1 cellular context compared by ENCODE assay signal in the genomic region with DNA sequence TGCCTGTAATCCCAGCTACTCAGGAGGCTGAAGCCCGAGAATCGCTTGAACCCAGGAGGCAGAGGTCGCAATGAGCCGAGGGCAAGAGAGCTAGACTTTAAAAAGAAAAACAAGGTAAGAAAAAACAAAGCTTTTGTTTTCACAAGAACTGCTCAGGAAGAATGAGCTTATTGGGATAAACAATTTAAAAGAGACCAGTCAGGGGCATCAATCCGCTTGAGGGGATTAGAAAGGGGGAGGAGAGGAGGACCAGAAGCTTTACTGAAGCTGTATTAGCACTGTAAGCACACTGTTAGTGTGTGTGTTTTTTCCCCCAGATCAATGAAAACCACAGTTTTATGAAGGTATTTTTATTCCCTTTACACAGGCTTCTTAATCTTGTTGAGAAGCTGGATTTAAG.
TF ChIP-seq lines count a peak whose summit lies in the region.

No MANE protein-coding gene starts in this region.

TF ChIP-seq in endothelial cell of umbilical vein, 7 proteins besides CTCF, POLR2A, EP300 and RAD21:
- TF ChIP-seq MYC (IDR thresholded peaks at IDR 0.05; ENCODE audit: low read depth, low read length) (no peak), JUN (IDR thresholded peaks at IDR 0.05; ENCODE audit: borderline replicate concordance, insufficient read depth, insufficient read length, low read depth) (no peak), POLR2AphosphoS5 (IDR thresholded peaks at IDR 0.05; ENCODE audit: insufficient read depth, low read depth, low read length) (no peak), EZH2 (IDR thresholded peaks at IDR 0.05; ENCODE audit: borderline replicate concordance, low read depth, low read length, severe bottlenecking) (no peak), GATA2 (IDR thresholded peaks at IDR 0.05; ENCODE audit: insufficient read depth, insufficient read length, low read depth, low read length) (no peak), FOS (IDR thresholded peaks at IDR 0.05; ENCODE audit: borderline replicate concordance, insufficient read depth, low read length) (no peak)
- TF ChIP-seq, protein P1, sequence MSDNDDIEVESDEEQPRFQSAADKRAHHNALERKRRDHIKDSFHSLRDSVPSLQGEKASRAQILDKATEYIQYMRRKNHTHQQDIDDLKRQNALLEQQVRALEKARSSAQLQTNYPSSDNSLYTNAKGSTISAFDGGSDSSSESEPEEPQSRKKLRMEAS (IDR thresholded peaks at IDR 0.05; ENCODE audit: insufficient read depth, insufficient read length): no peak
